15 cellular contexts compared by ENCODE assay signal in the genomic region with DNA sequence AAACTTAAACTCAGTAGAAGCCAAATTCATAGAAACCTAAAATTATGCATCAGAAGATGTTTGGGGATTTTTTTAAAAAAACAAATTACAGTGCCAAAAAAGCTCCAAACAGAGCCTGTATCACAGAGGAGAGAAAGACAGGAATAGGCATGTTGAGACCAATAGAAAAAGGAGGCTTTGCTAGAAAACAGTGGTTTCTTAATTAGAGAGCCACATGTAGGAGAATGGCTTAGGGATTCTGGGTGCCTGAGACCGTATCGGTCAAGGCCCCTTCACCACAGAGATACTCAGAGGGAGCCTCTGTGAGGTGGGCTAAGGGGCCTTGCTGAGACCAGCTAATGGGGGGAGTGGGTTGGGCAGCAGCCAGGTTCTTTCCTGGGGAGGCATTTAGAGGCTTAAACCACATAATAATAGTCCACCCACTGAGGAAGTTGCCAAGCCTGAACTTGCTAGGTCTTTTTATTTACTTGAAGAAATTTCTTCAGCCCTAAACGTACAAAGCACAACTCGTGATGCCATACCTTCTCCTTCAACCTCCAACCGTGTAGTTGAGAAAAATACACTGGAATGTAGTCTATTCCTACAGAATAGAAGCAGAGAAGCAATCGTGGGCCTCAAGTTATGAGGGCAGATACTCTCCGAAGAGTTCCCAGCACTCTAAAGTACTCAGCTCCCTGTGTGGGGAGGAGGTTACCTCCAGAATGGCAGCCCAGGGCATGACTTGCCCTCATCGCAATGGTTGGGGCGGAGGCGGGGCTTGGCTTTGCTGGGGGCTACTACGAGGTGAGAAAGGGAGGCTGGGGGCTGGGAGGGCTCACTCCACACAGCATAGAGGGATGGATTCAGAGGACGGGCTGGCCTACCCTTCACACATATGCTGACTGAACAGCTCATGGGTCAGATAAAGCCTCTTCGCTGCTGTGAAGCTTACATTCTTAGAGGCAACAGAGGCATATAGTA.
"Had no signal": no experiment of that assay in that cellular context is flagged by ENCODE, and none has a peak within 500 bp of the region (broad histone marks: within the 10 kb centered on the region; RNA-seq: fewer than 3 reads in every experiment).

No MANE protein-coding gene starts in this region.

- H3K4me3 ChIP-seq: psoas muscle, right lobe of liver, spleen, stomach, thoracic aorta had no signal

- H3K27me3 ChIP-seq: brain microvascular endothelial cell, right lobe of liver, spleen, stomach had no signal

- H3K4me1 ChIP-seq: psoas muscle, right lobe of liver, spleen, stomach had no signal

- H3K9me3 ChIP-seq: psoas muscle, right lobe of liver, spleen, stomach, thoracic aorta had no signal

- H3K36me3 ChIP-seq: brain microvascular endothelial cell, right lobe of liver, spleen, stomach, thoracic aorta had no signal

- H3K27ac ChIP-seq: brain microvascular endothelial cell, psoas muscle, right lobe of liver, spleen, stomach, thoracic aorta had no signal

- DNase-seq: activated B cell treated with CpG ODN at 0.5 μM for 24 hours; activated CD4-positive, alpha-beta T cell treated with anti-CD3 and anti-CD28 coated beads for 48 hours; activated CD8-positive, alpha-beta memory T cell treated with anti-CD3 and anti-CD28 coated beads, Interleukin-2, amount 50 U/mL, for 4 hours; activated CD8-positive, alpha-beta T cell treated with anti-CD3 and anti-CD28 coated beads, Interleukin-2, amount 10 ng/mL, durations not matched to agents 7 days and 5 days; activated gamma-delta T cell treated with Interleukin-2 at 50 U/mL for 16 hours; activated naive CD8-positive, alpha-beta T cell treated with anti-CD3 and anti-CD28 coated beads for 36 hours; amygdala; brain microvascular endothelial cell; nucleus accumbens; psoas muscle; right lobe of liver; spleen; stomach; T-helper 2 cell had no signal

- ATAC-seq: activated CD8-positive, alpha-beta T cell treated with anti-CD3 and anti-CD28 coated beads, Interleukin-2, amount 10 ng/mL, durations not matched to agents 7 days and 5 days; psoas muscle; right lobe of liver had no signal
